In genomic region chr1:20899154-20899972, GRCh38 we compare ENCODE assay signal across 15 cellular contexts.
A peak's percentile ranks its signal among the peaks of the same experiment; 100 is the strongest.
DNase-seq lines count a peak whose midpoint lies in the region; TF ChIP-seq lines count a peak whose summit lies in the region.
"Had no signal": no experiment of that assay in that cellular context is flagged by ENCODE, and none has a peak within 500 bp of the region (broad histone marks: within the 10 kb centered on the region; RNA-seq: fewer than 3 reads in every experiment).

No MANE protein-coding gene starts in this region.

- DNase-seq in MCF 10A (ENCODE audit: unreplicated experiment) (peak; percentile 1), breast epithelium (ENCODE audit: low spot score in 2 of 2) (no peak), SK-MEL-5 (ENCODE audit: low read depth, low spot score) (peak; percentile 14), progenitor cell of endocrine pancreas (ENCODE audit: low spot score, unreplicated experiment) (no peak), SHP77 (lab: John Stamatoyannopoulos, UW) (no peak), A673 (ENCODE audit: low spot score) (no peak), NCI-H1436 treated with DMSO at 0.1 percent for 48 hours (lab: John Stamatoyannopoulos, UW) (no peak)
- DNase-seq: ACHN; Calu3; CD4-positive, CD25-positive, alpha-beta regulatory T cell; DMS 273 treated with DMSO at 0.1 percent for 48 hours; GM23248 had no signal

- H3K27me3 Mint-ChIP-seq in MCF 10A (ENCODE audit: insufficient read depth, unreplicated experiment) (no peaks in the 10 kb centered on the region), progenitor cell of endocrine pancreas (no peaks in the 10 kb centered on the region)
- H3K27me3 Mint-ChIP-seq: CD4-positive, CD25-positive, alpha-beta regulatory T cell had no signal

- no TSS peak for BruUV-seq in MCF 10A (replicated peaks; lab: Mats Ljungman, UMichigan)
- no TSS peak for BruUV-seq in A673 (replicated peaks; lab: Mats Ljungman, UMichigan)

- H3K4me3 Mint-ChIP-seq in MCF 10A (ENCODE audit: unreplicated experiment) (no peak overlapping the region), progenitor cell of endocrine pancreas (ENCODE audit: low read depth) (no peak overlapping the region)
- H3K4me3 Mint-ChIP-seq: CD4-positive, CD25-positive, alpha-beta regulatory T cell had no signal

- H3K27me3 ChIP-seq in breast epithelium: no peaks in the 10 kb centered on the region
- H3K27me3 ChIP-seq in A673 (replicated peaks; ENCODE audit: insufficient read depth, low read depth, low read length, poor library complexity): no peaks in the 10 kb centered on the region
- H3K27me3 ChIP-seq: BLaER1 treated with 17β-estradiol and CSF1 and Interleukin-3, amounts not matched to agents 10 nM and 100 nM had no signal

- peaks cover 6% of the 10 kb centered on the region for H3K4me1 Mint-ChIP-seq in MCF 10A (ENCODE audit: insufficient read depth, unreplicated experiment)
- peaks cover 3% of the 10 kb centered on the region for H3K4me1 Mint-ChIP-seq in progenitor cell of endocrine pancreas (ENCODE audit: low read depth)

- intact Hi-C loops in MCF 10A (cut with micrococcal nuclease): no loop called here
- intact Hi-C loops in breast epithelium (cut with DNase I; ENCODE audit: low total_unique reads): no loop called here
- intact Hi-C loops in A673 (cut with micrococcal nuclease; ENCODE audit: unreplicated experiment): no loop called here

- TF ChIP-seq CTCF in MCF 10A (IDR thresholded peaks at IDR 0.05; ENCODE audit: unreplicated experiment) (no peak), breast epithelium (IDR thresholded peaks at IDR 0.05) (no peak), progenitor cell of endocrine pancreas (IDR thresholded peaks at IDR 0.05; ENCODE audit: unreplicated experiment) (no peak), A673 (conservative IDR thresholded peaks at IDR 0.05; ENCODE audit: low read depth, low read length) (no peak)

- no peak overlapping the region for H3K4me3 ChIP-seq in breast epithelium
- no peak overlapping the region for H3K4me3 ChIP-seq in A673 (ENCODE audit: low read depth, low read length, poor library complexity, severe bottlenecking)
- H3K4me3 ChIP-seq: BLaER1 treated with 17β-estradiol and CSF1 and Interleukin-3, amounts not matched to agents 10 nM and 100 nM; GM12878; GM23248 had no signal

- no peak overlapping the region for H3K27ac ChIP-seq in breast epithelium
- H3K27ac ChIP-seq in A673 (ENCODE audit: low read depth, low read length, poor library complexity, severe bottlenecking): no peak overlapping the region
- H3K27ac ChIP-seq: 22Rv1; BLaER1 treated with 17β-estradiol and CSF1 and Interleukin-3, amounts not matched to agents 10 nM and 100 nM; GM23248 had no signal

- H3K9me3 Mint-ChIP-seq in MCF 10A (ENCODE audit: unreplicated experiment): no peaks in the 10 kb centered on the region
- H3K9me3 Mint-ChIP-seq in progenitor cell of endocrine pancreas (ENCODE audit: low read depth): no peaks in the 10 kb centered on the region
- H3K9me3 Mint-ChIP-seq: CD4-positive, CD25-positive, alpha-beta regulatory T cell had no signal

- CTCF ChIA-PET in MCF 10A (lab: Yijun Ruan, JAX): no interaction called here
- CTCF ChIA-PET in A673 (lab: Charles Lee): no interaction called here

- no peaks in the 10 kb centered on the region for H3K4me1 ChIP-seq in breast epithelium
- H3K4me1 ChIP-seq in A673 (ENCODE audit: insufficient read depth, low read length, poor library complexity, severe bottlenecking): no peaks in the 10 kb centered on the region
- H3K4me1 ChIP-seq: BLaER1 treated with 17β-estradiol and CSF1 and Interleukin-3, amounts not matched to agents 10 nM and 100 nM had no signal

- H3K36me3 ChIP-seq in breast epithelium (no peaks in the 10 kb centered on the region), A673 (ENCODE audit: insufficient read depth, low read length, poor library complexity, severe bottlenecking) (no peaks in the 10 kb centered on the region)

- in situ Hi-C loops in SK-MEL-5 (cut with HindIII; ENCODE audit: low pct_unique_long_range_greater_than_20kb, low sequenced_read_pairs): no loop called here

- no peak for TF ChIP-seq POLR2A in breast epithelium (IDR thresholded peaks at IDR 0.05)

- no peaks in the 10 kb centered on the region for H3K9me3 ChIP-seq in breast epithelium
- no peaks in the 10 kb centered on the region for H3K9me3 ChIP-seq in A673 (ENCODE audit: low read depth, low read length, poor library complexity, severe bottlenecking)
- H3K9me3 ChIP-seq: BLaER1 treated with 17β-estradiol and CSF1 and Interleukin-3, amounts not matched to agents 10 nM and 100 nM had no signal

- peaks cover 31% of the 10 kb centered on the region for H3K36me3 Mint-ChIP-seq in MCF 10A (ENCODE audit: insufficient read depth, unreplicated experiment)
- peaks cover 10% of the 10 kb centered on the region for H3K36me3 Mint-ChIP-seq in progenitor cell of endocrine pancreas (ENCODE audit: insufficient read depth)

- peak overlapping the region; percentile 33 for H3K27ac Mint-ChIP-seq in MCF 10A (ENCODE audit: low read depth, unreplicated experiment)
- peak overlapping the region; percentile 31 for H3K27ac Mint-ChIP-seq in progenitor cell of endocrine pancreas
- H3K27ac Mint-ChIP-seq: CD4-positive, CD25-positive, alpha-beta regulatory T cell had no signal

- POLR2A ChIA-PET in MCF 10A (lab: Yijun Ruan, JAX): interaction anchor here (0.6 to 0.7 kb wide), 2 partner anchors 12 to 519 kb away, joined by 3 to 4 read pairs; no protein-coding TSS in a partner anchor
- POLR2A ChIA-PET in A673 (lab: Charles Lee; ENCODE audit: low non-redundant PET): no interaction called here

Comparison
In these comparisons a context has a peak if more than half of its experiments do, and no peak if none do; other contexts are left out.
1. DNase-seq: peak in MCF 10A (single experiment) and SK-MEL-5 (single experiment); none in breast epithelium (0 of 2), progenitor cell of endocrine pancreas (single experiment), SHP77 (0 of 2), A673 (single experiment) and NCI-H1436 treated with DMSO at 0.1 percent for 48 hours (single experiment).